10 cellular contexts compared by ENCODE assay signal in the genomic region with DNA sequence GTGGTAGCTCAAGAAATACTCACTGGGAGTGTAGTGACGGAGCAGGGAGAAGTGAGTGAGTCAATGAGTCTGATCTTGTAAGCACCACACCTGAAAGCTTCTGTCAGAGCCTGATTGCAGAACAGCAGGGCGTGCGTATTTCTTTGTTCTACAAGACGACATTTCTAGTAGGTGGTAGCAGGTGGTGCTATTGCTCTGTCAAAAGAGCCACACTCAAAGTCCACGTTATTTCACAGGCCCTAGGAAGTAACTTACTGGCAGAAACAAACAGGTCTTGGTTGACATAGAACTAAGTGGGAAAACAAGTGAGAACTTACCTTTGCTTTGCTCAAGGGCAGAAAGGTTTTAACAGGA. TPM values are rescaled to one million over a fixed set of nuclear protein-coding genes. Genes with fewer than 3 reads are reported as not detected.
DNase-seq lines count a peak whose midpoint lies in the region; ATAC-seq and TF ChIP-seq lines count a peak whose summit lies in the region.
"Had no signal": no experiment of that assay in that cellular context is flagged by ENCODE, and none has a peak within 500 bp of the region (broad histone marks: within the 10 kb centered on the region; RNA-seq: fewer than 3 reads in every experiment).

No MANE protein-coding gene starts in this region.

- peak; percentile 44; the same call in 1 of the 2 replicates for TF ChIP-seq CTCF in PC-9 (conservative IDR thresholded peaks at IDR 0.05)
- TF ChIP-seq CTCF in fibroblast of pulmonary artery (IDR thresholded peaks at IDR 0.05; ENCODE audit: low read length, missing control alignments): no peak
- TF ChIP-seq CTCF in thyroid gland (IDR thresholded peaks at IDR 0.05): peak in 4 of 6 experiments; percentile 44 to 73 (median 64)

- no peaks in the 10 kb centered on the region for H3K9me3 Mint-ChIP-seq in activated naive CD4-positive, alpha-beta T cell treated with anti-CD3 and anti-CD28 coated beads for 36 hours
- no peaks in the 10 kb centered on the region for H3K9me3 Mint-ChIP-seq in activated naive CD4-positive, alpha-beta T cell treated with anti-CD3 and anti-CD28 coated beads, Interleukin-2, amount 50 U/mL, for 72 hours

- H3K27ac Mint-ChIP-seq in activated naive CD4-positive, alpha-beta T cell treated with anti-CD3 and anti-CD28 coated beads for 36 hours: no peak overlapping the region
- no peak overlapping the region for H3K27ac Mint-ChIP-seq in activated naive CD4-positive, alpha-beta T cell treated with anti-CD3 and anti-CD28 coated beads, Interleukin-2, amount 50 U/mL, for 72 hours

- H3K9me3 ChIP-seq in PC-9 (ENCODE audit: insufficient read depth, low read depth): 0 out of 2 replicates have a peak, but pooled peaks cover 4% of the 10 kb centered on the region
- H3K9me3 ChIP-seq in thyroid gland: no peaks in the 10 kb centered on the region
- H3K9me3 ChIP-seq: left ventricle myocardium inferior had no signal

- no peak overlapping the region for H3K4me3 Mint-ChIP-seq in activated naive CD4-positive, alpha-beta T cell treated with anti-CD3 and anti-CD28 coated beads for 36 hours

- H3K4me3 ChIP-seq in PC-9 (no peak overlapping the region), fibroblast of pulmonary artery (replicated peaks; ENCODE audit: low read depth, low read length) (no peak overlapping the region), thyroid gland (replicated peaks in 1 of 3) (no peak overlapping the region)
- H3K4me3 ChIP-seq: left ventricle myocardium inferior had no signal

- POLR2A ChIA-PET in PC-9 (lab: Charles Lee; ENCODE audit: unreplicated experiment): no interaction called here

- no peak overlapping the region for H3K4me2 ChIP-seq in PC-9

- peaks cover 2% of the 10 kb centered on the region for H3K4me1 Mint-ChIP-seq in activated naive CD4-positive, alpha-beta T cell treated with anti-CD3 and anti-CD28 coated beads for 36 hours (ENCODE audit: low read depth)

- H4K20me1 ChIP-seq in PC-9 (ENCODE audit: insufficient read depth): no peaks in the 10 kb centered on the region

- H3K27me3 ChIP-seq in PC-9 (ENCODE audit: insufficient read depth, low read depth) (no peaks in the 10 kb centered on the region), thyroid gland (no peaks in the 10 kb centered on the region)

- H3K79me2 ChIP-seq in PC-9 (ENCODE audit: low read depth): no peaks in the 10 kb centered on the region

- H3K36me3 Mint-ChIP-seq in activated naive CD4-positive, alpha-beta T cell treated with anti-CD3 and anti-CD28 coated beads for 36 hours (ENCODE audit: low read depth): no peaks in the 10 kb centered on the region
- H3K36me3 Mint-ChIP-seq in activated naive CD4-positive, alpha-beta T cell treated with anti-CD3 and anti-CD28 coated beads, Interleukin-2, amount 50 U/mL, for 72 hours: no peaks in the 10 kb centered on the region

- H3K36me3 ChIP-seq in PC-9 (ENCODE audit: low read depth) (no peaks in the 10 kb centered on the region), thyroid gland (no peaks in the 10 kb centered on the region)
- H3K36me3 ChIP-seq: left ventricle myocardium inferior had no signal

- DNase-seq in activated naive CD4-positive, alpha-beta T cell treated with anti-CD3 and anti-CD28 coated beads for 36 hours: peak; percentile 20
- no peak for DNase-seq in activated naive CD4-positive, alpha-beta T cell treated with anti-CD3 and anti-CD28 coated beads, Interleukin-2, amount 50 U/mL, for 72 hours (ENCODE audit: low spot score in 2 of 2)
- DNase-seq in PC-9: peak in 1 of 2 experiments; percentile 40
- DNase-seq in fibroblast of pulmonary artery (ENCODE audit: low read depth): peak; percentile 51
- DNase-seq in thyroid gland: peak; percentile 66 to 67
- no peak for DNase-seq in stimulated activated CD4-positive, alpha-beta T cell treated with anti-CD3 and anti-CD28 coated beads, Interleukin-2, amount 100 ng/mL, for 24 hours
- DNase-seq in stimulated activated CD4-positive, alpha-beta T cell treated with anti-CD3 and anti-CD28 coated beads, Interleukin-4, amount 100 ng/mL, for 4 hours: no peak
- DNase-seq: left ventricle myocardium inferior; stimulated activated CD4-positive, alpha-beta T cell treated with anti-CD3 and anti-CD28 coated beads, Interleukin-4, amount 100 ng/mL, for 1 hour had no signal

- WGBS in thyroid gland, 2 donors: 37 to 46% methylated on average over 5 of the region's 5 CpGs

- H3K4me1 ChIP-seq in PC-9 (replicated peaks; ENCODE audit: insufficient read depth): no peaks in the 10 kb centered on the region
- peaks cover 17 to 30% of the 10 kb centered on the region in 2 donors for H3K4me1 ChIP-seq in thyroid gland

- H3K27ac ChIP-seq in PC-9 (no peak overlapping the region), thyroid gland (no peak overlapping the region)
- H3K27ac ChIP-seq: left ventricle myocardium inferior had no signal

- no peak for ATAC-seq in activated naive CD4-positive, alpha-beta T cell treated with anti-CD3 and anti-CD28 coated beads, Interleukin-2, amount 50 U/mL, for 72 hours
- no peak for ATAC-seq in GM19455 (IDR thresholded peaks at IDR 0.05; ENCODE audit: unreplicated experiment)

- H2AFZ ChIP-seq in PC-9: no peak overlapping the region

- intact Hi-C loops in activated naive CD4-positive, alpha-beta T cell treated with anti-CD3 and anti-CD28 coated beads for 36 hours (cut with micrococcal nuclease): loop anchor here (5.0 kb wide), 1 partner anchor 312 kb away; no protein-coding TSS in a partner anchor
- intact Hi-C loops in PC-9 (cut with micrococcal nuclease; ENCODE audit: unreplicated experiment) (loop anchor here (1.0 to 5.0 kb wide), 2 partner anchors 310 to 762 kb away; no protein-coding TSS in a partner anchor), thyroid gland (cut with DNase I) (no loop called here)

- peaks cover 7% of the 10 kb centered on the region for H3K27me3 Mint-ChIP-seq in activated naive CD4-positive, alpha-beta T cell treated with anti-CD3 and anti-CD28 coated beads for 36 hours (ENCODE audit: low read depth)

- no TSS peak for BruUV-seq in PC-9 (replicated peaks; lab: Mats Ljungman, UMichigan)

- CTCF ChIA-PET in activated naive CD4-positive, alpha-beta T cell treated with anti-CD3 and anti-CD28 coated beads for 36 hours (lab: Charles Lee): no interaction called here
- CTCF ChIA-PET in PC-9 (lab: Charles Lee): no interaction called here

- TF ChIP-seq POLR2A in thyroid gland (IDR thresholded peaks at IDR 0.05): no peak

- H3F3A ChIP-seq in PC-9 (ENCODE audit: insufficient read depth, low read depth): no peaks in the 10 kb centered on the region

- H3K9me2 ChIP-seq in PC-9 (ENCODE audit: insufficient read depth): no peaks in the 10 kb centered on the region

RNA-seq across cellular contexts. Expression of gene SPRY1, which starts 46.4 kb away (rescaled TPM):
- total RNA-seq in activated naive CD4-positive, alpha-beta T cell treated with anti-CD3 and anti-CD28 coated beads for 36 hours: 10 to 100 TPM; 16.9 to 20.3 TPM
- total RNA-seq in activated naive CD4-positive, alpha-beta T cell treated with anti-CD3 and anti-CD28 coated beads, Interleukin-2, amount 50 U/mL, for 72 hours: 10 to 100 TPM; 22.8 to 34.3 TPM
- total RNA-seq in PC-9 (2021) (13.1 and 18.3 TPM in 2 replicates), thyroid gland (100 to 1,000 TPM in 2 of 4 donors, 10 to 100 TPM in 2; 52.2 to 142 (median 100) TPM)

Comparison
In these comparisons a context has a peak if more than half of its experiments do, and no peak if none do; other contexts are left out.
1. DNase-seq: peak in activated naive CD4-positive, alpha-beta T cell treated with anti-CD3 and anti-CD28 coated beads for 36 hours (single experiment), fibroblast of pulmonary artery (single experiment) and thyroid gland (2 of 2); none in activated naive CD4-positive, alpha-beta T cell treated with anti-CD3 and anti-CD28 coated beads, Interleukin-2, amount 50 U/mL, for 72 hours (0 of 2), stimulated activated CD4-positive, alpha-beta T cell treated with anti-CD3 and anti-CD28 coated beads, Interleukin-2, amount 100 ng/mL, for 24 hours (0 of 2) and stimulated activated CD4-positive, alpha-beta T cell treated with anti-CD3 and anti-CD28 coated beads, Interleukin-4, amount 100 ng/mL, for 4 hours (0 of 2).